ENCODE assay signal across 14 cellular contexts in genomic region chr5:151006704-151007334, GRCh38. TPM values are rescaled to one million over a fixed set of nuclear protein-coding genes. Genes with fewer than 3 reads are reported as not detected.
DNase-seq lines count a peak whose midpoint lies in the region; ATAC-seq and TF ChIP-seq lines count a peak whose summit lies in the region.
"Had no signal": no experiment of that assay in that cellular context is flagged by ENCODE, and none has a peak within 500 bp of the region (broad histone marks: within the 10 kb centered on the region; RNA-seq: fewer than 3 reads in every experiment).

No MANE protein-coding gene starts in this region.

- DNase-seq in caudate nucleus (lab: John Stamatoyannopoulos, UW) (no peak), left ventricle myocardium superior (peak; percentile 63), suprapubic skin (ENCODE audit: low spot score in 2 of 2) (no peak), GDM1 (lab: John Stamatoyannopoulos, UW) (no peak), G401 (ENCODE audit: low spot score) (no peak), epidermal melanocyte (ENCODE audit: insufficient read length, low spot score) (no peak), RKO (ENCODE audit: low spot score) (no peak)
- DNase-seq: activated CD4-positive, alpha-beta T cell treated with anti-CD3 and anti-CD28 coated beads, Interleukin-2, amount 10 ng/mL, durations not matched to agents 7 days and 5 days; activated T-cell treated with anti-CD3 and anti-CD28 coated beads, Interleukin-2, amount 50 U/mL, for 1 hour; central memory CD4-positive, alpha-beta T cell; NCI-H1105; SJCRH30 had no signal

- no peaks in the 10 kb centered on the region for H3K27me3 Mint-ChIP-seq in nephron (ENCODE audit: low read depth)
- H3K27me3 Mint-ChIP-seq: activated CD4-positive, alpha-beta T cell treated with anti-CD3 and anti-CD28 coated beads, Interleukin-2, amount 10 ng/mL, durations not matched to agents 7 days and 5 days had no signal

- in situ Hi-C loops in G401 (cut with HindIII; ENCODE audit: low sequenced_read_pairs) = no loop called here

- peaks cover 46% of the 10 kb centered on the region for H3K4me1 ChIP-seq in suprapubic skin
- H3K4me1 ChIP-seq: SJCRH30 had no signal

- no peaks in the 10 kb centered on the region for H3K27me3 ChIP-seq in suprapubic skin
- H3K27me3 ChIP-seq: SJCRH30 had no signal

- no peaks in the 10 kb centered on the region for H3K9me3 Mint-ChIP-seq in nephron
- H3K9me3 Mint-ChIP-seq: activated CD4-positive, alpha-beta T cell treated with anti-CD3 and anti-CD28 coated beads, Interleukin-2, amount 10 ng/mL, durations not matched to agents 7 days and 5 days; activated naive CD4-positive, alpha-beta T cell treated with anti-CD3 and anti-CD28 coated beads, Interleukin-2, amount 50 U/mL, for 72 hours had no signal

- peak; percentile 15 for ATAC-seq in left ventricle myocardium superior
- ATAC-seq: activated naive CD4-positive, alpha-beta T cell treated with anti-CD3 and anti-CD28 coated beads, Interleukin-2, amount 50 U/mL, for 72 hours had no signal

- no peaks in the 10 kb centered on the region for H3K36me3 ChIP-seq in suprapubic skin
- H3K36me3 ChIP-seq: SJCRH30 had no signal

- no peak for TF ChIP-seq EP300 in suprapubic skin (IDR thresholded peaks at IDR 0.05)

- peak overlapping the region; percentile 38 for H3K27ac ChIP-seq in caudate nucleus (ENCODE audit: low read depth, low read length)
- H3K27ac ChIP-seq in suprapubic skin = peak overlapping the region; percentile 88
- H3K27ac ChIP-seq: SJCRH30 had no signal

- H3K27ac Mint-ChIP-seq in nephron = peak overlapping the region; percentile 60 to 80 (median 62)
- H3K27ac Mint-ChIP-seq: activated CD4-positive, alpha-beta T cell treated with anti-CD3 and anti-CD28 coated beads, Interleukin-2, amount 10 ng/mL, durations not matched to agents 7 days and 5 days; activated naive CD4-positive, alpha-beta T cell treated with anti-CD3 and anti-CD28 coated beads, Interleukin-2, amount 50 U/mL, for 72 hours had no signal

- H3K4me1 Mint-ChIP-seq in nephron = peaks cover 46% of the 10 kb centered on the region
- H3K4me1 Mint-ChIP-seq: activated CD4-positive, alpha-beta T cell treated with anti-CD3 and anti-CD28 coated beads, Interleukin-2, amount 10 ng/mL, durations not matched to agents 7 days and 5 days had no signal

- H3K4me3 Mint-ChIP-seq in nephron = peak overlapping the region in 1 of 3 experiments; percentile 9
- H3K4me3 Mint-ChIP-seq: activated CD4-positive, alpha-beta T cell treated with anti-CD3 and anti-CD28 coated beads, Interleukin-2, amount 10 ng/mL, durations not matched to agents 7 days and 5 days had no signal

- no peaks in the 10 kb centered on the region for H3K36me3 Mint-ChIP-seq in nephron (ENCODE audit: low read depth)
- H3K36me3 Mint-ChIP-seq: activated naive CD4-positive, alpha-beta T cell treated with anti-CD3 and anti-CD28 coated beads, Interleukin-2, amount 50 U/mL, for 72 hours had no signal

- TF ChIP-seq CTCF in nephron (IDR thresholded peaks at IDR 0.05; ENCODE audit: unreplicated experiment in 3 of 3) (no peak), suprapubic skin (IDR thresholded peaks at IDR 0.05) (no peak)

- peak in 1 of 2 donors; percentile 6 for TF ChIP-seq POLR2A in suprapubic skin (IDR thresholded peaks at IDR 0.05)

- H3K4me3 ChIP-seq in suprapubic skin = no peak overlapping the region
- H3K4me3 ChIP-seq: SJCRH30 had no signal

- intact Hi-C loops in left ventricle myocardium superior (cut with micrococcal nuclease) = no loop called here

- no peaks in the 10 kb centered on the region for H3K9me3 ChIP-seq in suprapubic skin
- H3K9me3 ChIP-seq: SJCRH30 had no signal

- 65% methylated on average over 5 of the region's 5 CpGs for WGBS in suprapubic skin

RNA-seq across cellular contexts. Expression of gene GPX3, which starts 13.6 kb away (rescaled TPM):
- 537 TPM for total RNA-seq in left ventricle myocardium superior
- 100 to 1,000 TPM; 242 to 601 (median 378) TPM for total RNA-seq in suprapubic skin
- 8.4 and 15.5 TPM in 2 replicates for total RNA-seq in G401 (2014; rRNA removed; shearing (Covaris generic))
- total RNA-seq: activated CD4-positive, alpha-beta T cell treated with anti-CD3 and anti-CD28 coated beads, Interleukin-2, amount 10 ng/mL, durations not matched to agents 7 days and 5 days had no signal

Comparison
In these comparisons a context has a peak if more than half of its experiments do, and no peak if none do; other contexts are left out.
1. RNA of gene GPX3, which starts 13.6 kb away (total RNA-seq): 537 TPM in left ventricle myocardium superior (single experiment) and 242 to 601 TPM in suprapubic skin; 8.4 to 15.5 TPM in G401; every median in the first group is over 10 times any median in the second.